In genomic region chr15:89129816-89130134, GRCh38 we compare ENCODE assay signal across 1 cellular context.
TF ChIP-seq lines count a peak whose summit lies in the region.

No MANE protein-coding gene starts in this region.

TF ChIP-seq in GM12878, 131 proteins besides CTCF, POLR2A, EP300 and RAD21:
- TF ChIP-seq ZNF384 (IDR thresholded peaks at IDR 0.05; ENCODE audit: borderline replicate concordance, low read depth, low read length) (0 out of 2 replicates have a peak, but pooled peaks have one; percentile 14), SIN3A (IDR thresholded peaks at IDR 0.05; ENCODE audit: low read depth, low read length) (no peak), SP1 (IDR thresholded peaks at IDR 0.05; ENCODE audit: low read depth, low read length) (no peak), ZNF24 (IDR thresholded peaks at IDR 0.05) (no peak)
